ENCODE assay signal across 8 cellular contexts in genomic region chr19:46115396-46116109, GRCh38. TPM values are rescaled to one million over a fixed set of nuclear protein-coding genes. Genes with fewer than 3 reads are reported as not detected.
DNase-seq lines count a peak whose midpoint lies in the region; ATAC-seq, FAIRE-seq and TF ChIP-seq lines count a peak whose summit lies in the region.

No MANE protein-coding gene starts in this region.

- intact Hi-C loops in uterus (cut with DNase I; ENCODE audit: low total_unique reads), result no loop called here

- H3K79me2 ChIP-seq in hepatocyte, result no peaks in the 10 kb centered on the region

- H3K27ac Mint-ChIP-seq in activated CD4-positive, alpha-beta T cell treated with anti-CD3 and anti-CD28 coated beads, Interleukin-2, amount 10 ng/mL, durations not matched to agents 7 days and 5 days, result no peak overlapping the region

- POLR2A ChIA-PET in activated CD4-positive, alpha-beta T cell treated with anti-CD3 and anti-CD28 coated beads, Interleukin-2, amount 10 ng/mL, durations not matched to agents 7 days and 5 days (lab: Charles Lee), result no interaction called here

- no peaks in the 10 kb centered on the region for H4K20me1 ChIP-seq in hepatocyte (ENCODE audit: insufficient read depth, poor library complexity, severe bottlenecking)

- H3K4me1 ChIP-seq in hepatocyte (ENCODE audit: insufficient read depth) (peaks cover 8% of the 10 kb centered on the region), uterus (no peaks in the 10 kb centered on the region)

- peak overlapping the region; percentile 23 for H3K4me2 ChIP-seq in hepatocyte

- CTCF ChIA-PET in activated CD4-positive, alpha-beta T cell treated with anti-CD3 and anti-CD28 coated beads, Interleukin-2, amount 10 ng/mL, durations not matched to agents 7 days and 5 days (lab: Charles Lee), result interaction anchor here (0.9 to 1.1 kb wide), 3 partner anchors 41 to 85 kb away, joined by 3 read pairs; no protein-coding TSS in a partner anchor

- H3K27me3 Mint-ChIP-seq in activated CD4-positive, alpha-beta T cell treated with anti-CD3 and anti-CD28 coated beads, Interleukin-2, amount 10 ng/mL, durations not matched to agents 7 days and 5 days, result peaks cover 27% of the 10 kb centered on the region

- H2AFZ ChIP-seq in hepatocyte, result no peak overlapping the region

- H3K4me3 Mint-ChIP-seq in activated CD4-positive, alpha-beta T cell treated with anti-CD3 and anti-CD28 coated beads, Interleukin-2, amount 10 ng/mL, durations not matched to agents 7 days and 5 days, result no peak overlapping the region

- H3K4me3 ChIP-seq in AG09309 (ENCODE audit: control insufficient read depth, low read depth, low read length) (no peak overlapping the region), HFF-Myc (replicated peaks; ENCODE audit: low read depth, low read length) (no peak overlapping the region), hepatocyte (no peak overlapping the region), uterus (no peak overlapping the region)

- H3K36me3 ChIP-seq in hepatocyte (replicated peaks; ENCODE audit: insufficient read depth, low read depth), result no peaks in the 10 kb centered on the region
- H3K36me3 ChIP-seq in uterus, result no peaks in the 10 kb centered on the region

- H3K27me3 ChIP-seq in hepatocyte (peaks cover 8% of the 10 kb centered on the region), uterus (no peaks in the 10 kb centered on the region)

- no peaks in the 10 kb centered on the region for H3K9me3 ChIP-seq in hepatocyte (ENCODE audit: low read depth)
- H3K9me3 ChIP-seq in uterus, result no peaks in the 10 kb centered on the region

- H3K36me3 Mint-ChIP-seq in activated CD4-positive, alpha-beta T cell treated with anti-CD3 and anti-CD28 coated beads, Interleukin-2, amount 10 ng/mL, durations not matched to agents 7 days and 5 days (ENCODE audit: low read depth), result no peaks in the 10 kb centered on the region

- WGBS in hepatocyte (ENCODE audit: low lambda C conversion rate, missing lambda C conversion rate), result 78% methylated on average over 9 of the region's 9 CpGs

- ATAC-seq in GM21717 (IDR thresholded peaks at IDR 0.05; ENCODE audit: unreplicated experiment) (no peak), GM19328 (IDR thresholded peaks at IDR 0.05; ENCODE audit: unreplicated experiment) (no peak)

- peaks cover 3% of the 10 kb centered on the region for H3K4me1 Mint-ChIP-seq in activated CD4-positive, alpha-beta T cell treated with anti-CD3 and anti-CD28 coated beads, Interleukin-2, amount 10 ng/mL, durations not matched to agents 7 days and 5 days

- no peaks in the 10 kb centered on the region for H3K9me2 ChIP-seq in hepatocyte (replicated peaks; ENCODE audit: insufficient read depth)

- H3K27ac ChIP-seq in hepatocyte (peak overlapping the region; percentile 34), uterus (peak overlapping the region; percentile 53 to 74)

- no peaks in the 10 kb centered on the region for H3K9me3 Mint-ChIP-seq in activated CD4-positive, alpha-beta T cell treated with anti-CD3 and anti-CD28 coated beads, Interleukin-2, amount 10 ng/mL, durations not matched to agents 7 days and 5 days

- no peak for TF ChIP-seq CTCF in AG09309 (IDR thresholded peaks at IDR 0.05; ENCODE audit: control insufficient read depth, insufficient read depth, low read depth, low read length, missing control alignments)
- TF ChIP-seq CTCF in HFF-Myc (IDR thresholded peaks at IDR 0.05; ENCODE audit: low read depth, low read length, missing control alignments), result no peak
- TF ChIP-seq CTCF in hepatocyte (IDR thresholded peaks at IDR 0.05; ENCODE audit: poor library complexity), result no peak
- no peak for TF ChIP-seq CTCF in uterus (IDR thresholded peaks at IDR 0.05)

- no peak for FAIRE-seq in frontal cortex (lab: Jason Lieb, UNC)

- DNase-seq in AG09309 (ENCODE audit: low read depth), result peak; percentile 23
- DNase-seq in HFF-Myc (ENCODE audit: extremely low read depth, low read depth), result peak; percentile 42
- DNase-seq in activated CD4-positive, alpha-beta T cell treated with anti-CD3 and anti-CD28 coated beads, Interleukin-2, amount 10 ng/mL, durations not matched to agents 7 days and 5 days, result peak; percentile 10
- peak; percentile 27 for DNase-seq in hepatocyte (ENCODE audit: low spot score)
- DNase-seq in uterus, result peak; percentile 26 to 50
- no peak for DNase-seq in frontal cortex (ENCODE audit: low spot score in 2 of 2)

- TF ChIP-seq POLR2A in uterus (IDR thresholded peaks at IDR 0.05), result no peak

RNA-seq across cellular contexts. Expression of gene IGFL3, which starts 8.9 kb away (rescaled TPM):
- total RNA-seq in activated CD4-positive, alpha-beta T cell treated with anti-CD3 and anti-CD28 coated beads, Interleukin-2, amount 10 ng/mL, durations not matched to agents 7 days and 5 days, result not detected
- total RNA-seq in hepatocyte, result 2.1 and 2.6 TPM in 2 replicates
- 4.7 and 5.5 TPM in 2 replicates for polyA plus RNA-seq in hepatocyte
- not detected for total RNA-seq in uterus
- total RNA-seq in frontal cortex, result not detected

RNA-seq across cellular contexts. Expression of gene IGFL2, which starts 32.5 kb away (rescaled TPM):
- not detected for total RNA-seq in activated CD4-positive, alpha-beta T cell treated with anti-CD3 and anti-CD28 coated beads, Interleukin-2, amount 10 ng/mL, durations not matched to agents 7 days and 5 days
- 12.9 and 15.2 TPM in 2 replicates for total RNA-seq in hepatocyte
- 17.2 and 22.9 TPM in 2 replicates for polyA plus RNA-seq in hepatocyte
- under 1 TPM in 1 of 4 donors, not detected in 3; 0.61 TPM for total RNA-seq in uterus
- total RNA-seq in frontal cortex, result 0.82 TPM

Comparison
In these comparisons a context has a peak if more than half of its experiments do, and no peak if none do; other contexts are left out.
1. DNase-seq: peak in AG09309 (single experiment), HFF-Myc (single experiment), activated CD4-positive, alpha-beta T cell treated with anti-CD3 and anti-CD28 coated beads, Interleukin-2, amount 10 ng/mL, durations not matched to agents 7 days and 5 days (single experiment), hepatocyte (single experiment) and uterus (2 of 2); none in frontal cortex (0 of 2).